Comparison of ENCODE assay signal across 14 cellular contexts in genomic region chr1:39360726-39361125, GRCh38.
DNase-seq lines count a peak whose midpoint lies in the region; ATAC-seq and TF ChIP-seq lines count a peak whose summit lies in the region.
"Had no signal": no experiment of that assay in that cellular context is flagged by ENCODE, and none has a peak within 500 bp of the region (broad histone marks: within the 10 kb centered on the region; RNA-seq: fewer than 3 reads in every experiment).

No MANE protein-coding gene starts in this region.

- ATAC-seq in GM21825 (IDR thresholded peaks at IDR 0.05; ENCODE audit: unreplicated experiment), result no peak
- ATAC-seq: activated CD4-positive, CD25-positive, alpha-beta regulatory T cell treated with anti-CD3 and anti-CD28 coated beads, Interleukin-2, amount 50 U/mL, for 24 hours; SK-N-SH treated with all-trans-retinoic acid at 6 μM for 48 hours had no signal

- no peak overlapping the region for H3K4me2 ChIP-seq in BLaER1 treated with 17β-estradiol and CSF1 and Interleukin-3, amounts not matched to agents 10 nM and 100 nM

- no peaks in the 10 kb centered on the region for H3K27me3 ChIP-seq in BLaER1 treated with 17β-estradiol and CSF1 and Interleukin-3, amounts not matched to agents 10 nM and 100 nM
- no peaks in the 10 kb centered on the region for H3K27me3 ChIP-seq in suprapubic skin

- H3K4me1 ChIP-seq in BLaER1 treated with 17β-estradiol and CSF1 and Interleukin-3, amounts not matched to agents 10 nM and 100 nM, result peaks cover 0 to 14% (median 4%) of the 10 kb centered on the region in 10 experiments; a peak in 7 of 20 replicates
- H3K4me1 ChIP-seq in suprapubic skin, result no peaks in the 10 kb centered on the region

- peak overlapping the region in 7 of 11 experiments; percentile 25 to 68 (median 57); a peak in 10 of 22 replicates for H3K27ac ChIP-seq in BLaER1 treated with 17β-estradiol and CSF1 and Interleukin-3, amounts not matched to agents 10 nM and 100 nM
- H3K27ac ChIP-seq in suprapubic skin, result no peak overlapping the region

- peak overlapping the region in 1 of 11 experiments; percentile 54; a peak in 2 of 22 replicates for H3K9ac ChIP-seq in BLaER1 treated with 17β-estradiol and CSF1 and Interleukin-3, amounts not matched to agents 10 nM and 100 nM

- no peak for TF ChIP-seq POLR2A in suprapubic skin (IDR thresholded peaks at IDR 0.05)

- peaks cover 0 to 27% (median 12%) of the 10 kb centered on the region in 11 experiments; a peak in 9 of 22 replicates for H4K20me1 ChIP-seq in BLaER1 treated with 17β-estradiol and CSF1 and Interleukin-3, amounts not matched to agents 10 nM and 100 nM

- no peaks in the 10 kb centered on the region for H3K4me1 Mint-ChIP-seq in activated naive CD8-positive, alpha-beta T cell (ENCODE audit: low read depth)
- H3K4me1 Mint-ChIP-seq: mesothelial cell of epicardium had no signal

- peaks cover 86 to 100% (median 91%) of the 10 kb centered on the region in 11 experiments for H3K36me3 ChIP-seq in BLaER1 treated with 17β-estradiol and CSF1 and Interleukin-3, amounts not matched to agents 10 nM and 100 nM
- H3K36me3 ChIP-seq in suprapubic skin, result peaks cover 75% of the 10 kb centered on the region

- no peaks in the 10 kb centered on the region for H3K9me3 Mint-ChIP-seq in activated naive CD8-positive, alpha-beta T cell (ENCODE audit: low read depth)
- H3K9me3 Mint-ChIP-seq: mesothelial cell of epicardium, type B pancreatic cell had no signal

- DNase-seq in HCEC 1CT (peak; percentile 26), iris pigment epithelial cell (ENCODE audit: low read depth) (peak; percentile 55), suprapubic skin (ENCODE audit: low spot score in 2 of 2) (no peak), mucosa of gallbladder (ENCODE audit: low spot score) (no peak)
- DNase-seq in stimulated activated CD4-positive, alpha-beta T cell treated with anti-CD3 and anti-CD28 coated beads, Interleukin-12 subunit alpha, Interleukin-12 subunit beta, amount 100 ng/mL, for 4 hours, result no peak
- DNase-seq: DND-41, MM.1S had no signal

- no peak for TF ChIP-seq CTCF in suprapubic skin (IDR thresholded peaks at IDR 0.05)

- WGBS in suprapubic skin, result 86% methylated on average over 1 of the region's 1 CpG

- peaks cover 10% of the 10 kb centered on the region for H3K36me3 Mint-ChIP-seq in activated naive CD8-positive, alpha-beta T cell

- no peaks in the 10 kb centered on the region for H3K9me3 ChIP-seq in BLaER1 treated with 17β-estradiol and CSF1 and Interleukin-3, amounts not matched to agents 10 nM and 100 nM (replicated peaks in 1 of 11)
- no peaks in the 10 kb centered on the region for H3K9me3 ChIP-seq in suprapubic skin

- H3K4me3 Mint-ChIP-seq in activated naive CD8-positive, alpha-beta T cell, result no peak overlapping the region
- H3K4me3 Mint-ChIP-seq: mesothelial cell of epicardium, type B pancreatic cell had no signal

- peak overlapping the region; percentile 5 for H3K27ac Mint-ChIP-seq in activated naive CD8-positive, alpha-beta T cell
- H3K27ac Mint-ChIP-seq: mesothelial cell of epicardium, type B pancreatic cell had no signal

- no peak for TF ChIP-seq EP300 in suprapubic skin (IDR thresholded peaks at IDR 0.05)

- H3K27me3 Mint-ChIP-seq in activated naive CD8-positive, alpha-beta T cell, result no peaks in the 10 kb centered on the region
- H3K27me3 Mint-ChIP-seq: type B pancreatic cell had no signal

- no peak overlapping the region for H3K4me3 ChIP-seq in BLaER1 treated with 17β-estradiol and CSF1 and Interleukin-3, amounts not matched to agents 10 nM and 100 nM
- no peak overlapping the region for H3K4me3 ChIP-seq in suprapubic skin

Comparison
In these comparisons a context has a peak if more than half of its experiments do, and no peak if none do; other contexts are left out.
1. DNase-seq: peak in HCEC 1CT (single experiment) and iris pigment epithelial cell (single experiment); none in stimulated activated CD4-positive, alpha-beta T cell treated with anti-CD3 and anti-CD28 coated beads, Interleukin-12 subunit alpha, Interleukin-12 subunit beta, amount 100 ng/mL, for 4 hours (single experiment), suprapubic skin (0 of 2) and mucosa of gallbladder (single experiment).